ENCODE assay signal across 2 cellular contexts in the genomic region with DNA sequence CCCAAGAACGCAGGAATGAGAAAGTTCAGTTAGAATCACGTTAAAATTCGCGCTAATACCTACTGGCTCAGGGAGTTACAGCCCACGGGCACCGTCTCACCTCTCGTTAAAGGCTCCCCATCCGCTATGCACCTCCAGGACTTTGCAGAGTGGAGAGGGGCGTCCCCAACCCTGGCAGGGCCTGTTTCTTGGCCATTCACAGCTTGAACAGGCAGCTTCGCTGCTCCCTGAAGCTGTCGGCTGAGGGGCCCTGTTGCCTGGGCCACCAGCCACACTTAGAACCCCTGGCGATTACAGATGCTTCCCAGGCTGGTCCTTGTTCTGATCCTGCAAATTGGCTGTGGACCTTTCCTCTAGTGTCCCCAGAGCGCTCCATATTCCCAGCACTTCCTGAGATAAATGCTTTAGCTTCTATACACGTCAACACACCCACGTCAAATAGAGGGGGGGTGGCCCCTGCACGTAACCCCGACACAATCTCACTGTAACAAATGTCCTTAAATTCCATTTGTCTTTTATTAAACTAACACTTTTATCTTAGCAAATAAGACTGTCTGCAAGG.
TF ChIP-seq lines count a peak whose summit lies in the region.

No MANE protein-coding gene starts in this region.

TF ChIP-seq in GM23338, 12 proteins besides CTCF, POLR2A, EP300 and RAD21:
- no peak for TF ChIP-seq NANOG (IDR thresholded peaks at IDR 0.05; ENCODE audit: borderline replicate concordance)
- no peak for TF ChIP-seq REST (IDR thresholded peaks at IDR 0.05; ENCODE audit: unreplicated experiment)
- TF ChIP-seq EZH2 (IDR thresholded peaks at IDR 0.05; ENCODE audit: low read depth, unreplicated experiment), result no peak
- no peak for TF ChIP-seq CREB1 (CRISPR knock-in tag; IDR thresholded peaks at IDR 0.05; ENCODE audit: low read depth)

TF ChIP-seq in H1, 55 proteins besides CTCF, POLR2A, EP300 and RAD21:
- TF ChIP-seq TEAD4 (IDR thresholded peaks at IDR 0.05; ENCODE audit: low read depth, low read length) (no peak), SP1 (IDR thresholded peaks at IDR 0.05; ENCODE audit: low read depth, low read length) (no peak), SRF (IDR thresholded peaks at IDR 0.05; ENCODE audit: low read depth, low read length) (no peak), EZH2 (IDR thresholded peaks at IDR 0.05; ENCODE audit: low read depth, low read length, severe bottlenecking) (no peak), BRCA1 (IDR thresholded peaks at IDR 0.05; ENCODE audit: low read depth, low read length) (no peak), CREB1 (IDR thresholded peaks at IDR 0.05) (no peak), CHD7 (IDR thresholded peaks at IDR 0.05; ENCODE audit: insufficient replicate concordance, low read length) (no peak), HDAC2 (IDR thresholded peaks at IDR 0.05; ENCODE audit: borderline replicate concordance in 1 of 2, low read depth in 2 of 2, low read length in 2 of 2) (no peak), KDM5A (IDR thresholded peaks at IDR 0.05; ENCODE audit: low read length) (no peak), BACH1 (IDR thresholded peaks at IDR 0.05; ENCODE audit: low read length) (no peak), CBX8 (IDR thresholded peaks at IDR 0.05; ENCODE audit: borderline replicate concordance, low read depth, low read length) (no peak), JUND (IDR thresholded peaks at IDR 0.05; ENCODE audit: low read length) (no peak), KDM1A (IDR thresholded peaks at IDR 0.05; ENCODE audit: borderline replicate concordance, low read length) (no peak), RFX5 (IDR thresholded peaks at IDR 0.05; ENCODE audit: borderline replicate concordance, low read depth, low read length) (no peak)
